ENCODE assay signal across 13 cellular contexts in the genomic region with DNA sequence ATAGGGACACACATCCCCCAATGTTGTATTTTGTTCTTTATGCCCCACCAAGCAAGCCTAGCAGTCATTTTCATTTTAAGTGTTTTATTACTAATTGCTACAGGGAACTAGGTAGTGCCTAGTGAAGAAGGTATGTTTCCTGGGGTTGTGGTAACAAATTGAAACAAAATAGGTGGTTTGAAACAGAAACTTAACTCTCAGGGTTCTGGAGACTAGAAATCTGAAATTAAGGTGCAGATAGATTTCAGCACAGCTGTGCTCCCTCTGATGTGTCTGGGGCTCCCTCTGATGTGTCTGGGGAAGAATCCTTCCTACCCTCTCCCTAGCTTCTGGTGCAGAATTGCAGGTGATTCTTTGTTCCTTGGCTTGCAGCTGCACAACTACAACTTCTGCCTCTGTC.
DNase-seq lines count a peak whose midpoint lies in the region; ATAC-seq and TF ChIP-seq lines count a peak whose summit lies in the region.
"Had no signal": no experiment of that assay in that cellular context is flagged by ENCODE, and none has a peak within 500 bp of the region (broad histone marks: within the 10 kb centered on the region; RNA-seq: fewer than 3 reads in every experiment).

No MANE protein-coding gene starts in this region.

- no peak for TF ChIP-seq CTCF in activated CD8-positive, alpha-beta T cell treated with anti-CD3 and anti-CD28 coated beads for 36 hours (IDR thresholded peaks at IDR 0.05)

- intact Hi-C loops in activated CD8-positive, alpha-beta T cell treated with anti-CD3 and anti-CD28 coated beads for 36 hours (cut with micrococcal nuclease): no loop called here
- intact Hi-C loops in posterior vena cava (cut with DNase I): loop anchor here in 1 of 2 donors (10.0 kb wide), 1 partner anchor 887 kb away; no protein-coding TSS in a partner anchor

- H3K4me3 Mint-ChIP-seq in activated CD8-positive, alpha-beta T cell treated with anti-CD3 and anti-CD28 coated beads, Interleukin-2, amount 10 ng/mL, durations not matched to agents 7 days and 5 days: peak overlapping the region; percentile 34
- no peak overlapping the region for H3K4me3 Mint-ChIP-seq in activated CD8-positive, alpha-beta T cell treated with anti-CD3 and anti-CD28 coated beads for 36 hours
- H3K4me3 Mint-ChIP-seq in stimulated activated naive B cell treated with anti-CD40 and anti-IgM and Interleukin-4, amounts not matched to agents 10 μg/mL and 1 μg/mL and 100 μg/mL, for 72 hours: no peak overlapping the region

- peak overlapping the region; percentile 70 for H3K27ac Mint-ChIP-seq in activated CD8-positive, alpha-beta T cell treated with anti-CD3 and anti-CD28 coated beads, Interleukin-2, amount 10 ng/mL, durations not matched to agents 7 days and 5 days
- no peak overlapping the region for H3K27ac Mint-ChIP-seq in activated CD8-positive, alpha-beta T cell treated with anti-CD3 and anti-CD28 coated beads for 36 hours
- no peak overlapping the region for H3K27ac Mint-ChIP-seq in stimulated activated naive B cell treated with anti-CD40 and anti-IgM and Interleukin-4, amounts not matched to agents 10 μg/mL and 1 μg/mL and 100 μg/mL, for 72 hours
- H3K27ac Mint-ChIP-seq: T-helper 2 cell treated with Interferon-gamma antibody and Interleukin-4, amounts not matched to agents 5 μg/mL and 100 μg/mL, for 36 hours had no signal

- CTCF ChIA-PET in activated CD8-positive, alpha-beta T cell treated with anti-CD3 and anti-CD28 coated beads, Interleukin-2, amount 10 ng/mL, durations not matched to agents 7 days and 5 days (lab: Charles Lee): interaction anchor here (0.8 kb wide), 1 partner anchor 174 kb away, joined by 3 read pairs; no protein-coding TSS in a partner anchor
- CTCF ChIA-PET in activated CD8-positive, alpha-beta T cell treated with anti-CD3 and anti-CD28 coated beads for 36 hours (lab: Charles Lee): no interaction called here

- peaks cover 12% of the 10 kb centered on the region for H3K9me3 Mint-ChIP-seq in activated CD8-positive, alpha-beta T cell treated with anti-CD3 and anti-CD28 coated beads, Interleukin-2, amount 10 ng/mL, durations not matched to agents 7 days and 5 days (ENCODE audit: insufficient read depth)
- H3K9me3 Mint-ChIP-seq in activated CD8-positive, alpha-beta T cell treated with anti-CD3 and anti-CD28 coated beads for 36 hours: peaks cover 5% of the 10 kb centered on the region
- peaks cover 0 to 3% of the 10 kb centered on the region in 2 donors for H3K9me3 Mint-ChIP-seq in stimulated activated naive B cell treated with anti-CD40 and anti-IgM and Interleukin-4, amounts not matched to agents 10 μg/mL and 1 μg/mL and 100 μg/mL, for 72 hours

- POLR2A ChIA-PET in activated CD8-positive, alpha-beta T cell treated with anti-CD3 and anti-CD28 coated beads, Interleukin-2, amount 10 ng/mL, durations not matched to agents 7 days and 5 days (lab: Charles Lee): no interaction called here
- POLR2A ChIA-PET in activated CD8-positive, alpha-beta T cell treated with anti-CD3 and anti-CD28 coated beads for 36 hours (lab: Charles Lee): no interaction called here

- peak; percentile 68 for ATAC-seq in activated CD8-positive, alpha-beta T cell treated with anti-CD3 and anti-CD28 coated beads, Interleukin-2, amount 10 ng/mL, durations not matched to agents 7 days and 5 days
- no peak for ATAC-seq in activated CD8-positive, alpha-beta T cell treated with anti-CD3 and anti-CD28 coated beads for 36 hours
- ATAC-seq in GM21576 (IDR thresholded peaks at IDR 0.05; ENCODE audit: unreplicated experiment) (peak; percentile 94), HG03139 (IDR thresholded peaks at IDR 0.05; ENCODE audit: unreplicated experiment) (peak; percentile 85)
- ATAC-seq in stimulated activated naive B cell treated with anti-CD40 and anti-IgM and Interleukin-4, amounts not matched to agents 10 μg/mL and 1 μg/mL and 100 μg/mL, for 72 hours (replicated peaks): peak; percentile 76 to 88
- ATAC-seq: gastroesophageal sphincter, K562 had no signal

- peak; percentile 22 for DNase-seq in activated CD8-positive, alpha-beta T cell treated with anti-CD3 and anti-CD28 coated beads, Interleukin-2, amount 10 ng/mL, durations not matched to agents 7 days and 5 days
- no peak for DNase-seq in activated CD8-positive, alpha-beta T cell treated with anti-CD3 and anti-CD28 coated beads for 36 hours
- DNase-seq in stimulated activated naive B cell treated with anti-CD40 and anti-IgM and Interleukin-4, amounts not matched to agents 10 μg/mL and 1 μg/mL and 100 μg/mL, for 72 hours: no peak
- DNase-seq in KG1 (lab: John Stamatoyannopoulos, UW) (no peak), posterior vena cava (ENCODE audit: low spot score) (no peak), NCI-H345 treated with DMSO at 0.1 percent for 48 hours (lab: John Stamatoyannopoulos, UW; ENCODE audit: unreplicated experiment) (no peak)
- DNase-seq: activated effector memory CD4-positive, alpha-beta T cell treated with anti-CD3 and anti-CD28 coated beads, Interleukin-2, amount 50 U/mL, for 16 hours; sigmoid colon had no signal

- H3K27me3 Mint-ChIP-seq in activated CD8-positive, alpha-beta T cell treated with anti-CD3 and anti-CD28 coated beads, Interleukin-2, amount 10 ng/mL, durations not matched to agents 7 days and 5 days (ENCODE audit: low read depth): no peaks in the 10 kb centered on the region
- peaks cover 2% of the 10 kb centered on the region for H3K27me3 Mint-ChIP-seq in activated CD8-positive, alpha-beta T cell treated with anti-CD3 and anti-CD28 coated beads for 36 hours
- H3K27me3 Mint-ChIP-seq in stimulated activated naive B cell treated with anti-CD40 and anti-IgM and Interleukin-4, amounts not matched to agents 10 μg/mL and 1 μg/mL and 100 μg/mL, for 72 hours: no peaks in the 10 kb centered on the region

- peaks cover 33% of the 10 kb centered on the region for H3K4me1 Mint-ChIP-seq in activated CD8-positive, alpha-beta T cell treated with anti-CD3 and anti-CD28 coated beads, Interleukin-2, amount 10 ng/mL, durations not matched to agents 7 days and 5 days (ENCODE audit: low read depth)
- H3K4me1 Mint-ChIP-seq in activated CD8-positive, alpha-beta T cell treated with anti-CD3 and anti-CD28 coated beads for 36 hours (ENCODE audit: low read depth): peaks cover 14% of the 10 kb centered on the region
- peaks cover 16 to 21% of the 10 kb centered on the region in 2 donors for H3K4me1 Mint-ChIP-seq in stimulated activated naive B cell treated with anti-CD40 and anti-IgM and Interleukin-4, amounts not matched to agents 10 μg/mL and 1 μg/mL and 100 μg/mL, for 72 hours

- H3K36me3 Mint-ChIP-seq in activated CD8-positive, alpha-beta T cell treated with anti-CD3 and anti-CD28 coated beads, Interleukin-2, amount 10 ng/mL, durations not matched to agents 7 days and 5 days (ENCODE audit: low read depth): peaks cover 9% of the 10 kb centered on the region
- H3K36me3 Mint-ChIP-seq in activated CD8-positive, alpha-beta T cell treated with anti-CD3 and anti-CD28 coated beads for 36 hours (ENCODE audit: low read depth): peaks cover 3% of the 10 kb centered on the region
- no peaks in the 10 kb centered on the region for H3K36me3 Mint-ChIP-seq in stimulated activated naive B cell treated with anti-CD40 and anti-IgM and Interleukin-4, amounts not matched to agents 10 μg/mL and 1 μg/mL and 100 μg/mL, for 72 hours
